ENCODE assay signal across 8 cellular contexts in the genomic region with DNA sequence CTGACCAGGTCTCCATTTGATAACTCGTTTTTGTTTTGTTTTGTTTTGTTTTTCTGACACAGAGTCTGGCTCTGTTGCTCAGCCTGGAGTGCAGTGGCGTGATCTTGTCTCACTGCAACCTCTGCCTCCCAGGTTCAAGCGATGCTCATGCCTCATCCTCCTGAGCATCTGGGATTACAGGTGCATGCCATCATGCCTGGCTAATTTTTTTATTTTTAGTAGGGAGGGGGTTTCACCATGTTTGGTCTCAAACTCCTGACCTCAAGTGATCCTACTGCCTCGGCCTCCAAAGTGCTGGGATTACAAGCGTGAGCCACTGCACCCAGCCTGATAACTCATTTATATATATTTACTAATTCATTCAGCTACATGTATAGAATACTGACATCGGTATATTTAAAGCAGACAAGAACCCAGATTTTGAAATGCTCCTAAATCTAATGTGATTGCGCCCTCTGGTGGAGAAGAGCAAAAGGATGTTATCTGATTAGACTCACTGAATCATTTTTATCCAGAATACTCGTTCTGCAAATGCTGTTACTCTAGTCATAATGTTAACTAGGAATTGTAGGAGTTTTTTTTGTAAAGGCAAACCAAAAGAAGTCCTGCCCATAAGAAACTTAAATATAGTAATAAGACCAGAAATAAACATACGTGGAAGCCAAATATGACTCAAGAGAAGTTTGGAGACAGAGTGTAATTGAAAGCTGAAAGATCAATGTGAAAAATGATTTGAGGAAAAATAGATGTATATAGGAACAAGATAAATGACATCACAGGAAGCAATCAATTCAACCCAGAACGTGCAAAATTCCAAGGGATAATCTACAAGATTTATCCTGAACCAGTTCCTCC. TPM values are rescaled to one million over a fixed set of nuclear protein-coding genes. Genes with fewer than 3 reads are reported as not detected.
DNase-seq lines count a peak whose midpoint lies in the region; ATAC-seq, FAIRE-seq and TF ChIP-seq lines count a peak whose summit lies in the region.

No MANE protein-coding gene starts in this region.

- no peaks in the 10 kb centered on the region for H3K79me2 ChIP-seq in OCI-LY7 (ENCODE audit: insufficient read depth, low read depth, low read length)
- H3K79me2 ChIP-seq in astrocyte (ENCODE audit: insufficient read depth, low read length) = no peaks in the 10 kb centered on the region

- peaks cover 11% of the 10 kb centered on the region for H3K27me3 Mint-ChIP-seq in astrocyte (ENCODE audit: low read depth, unreplicated experiment)
- peaks cover 71% of the 10 kb centered on the region for H3K27me3 Mint-ChIP-seq in stimulated activated naive CD8-positive, alpha-beta T cell treated with anti-CD3 and anti-CD28 coated beads, Interleukin-15, amount 100 ng/mL, for 72 hours

- H3K4ac ChIP-seq in IMR-90 (ENCODE audit: low read depth, low read length) = peak overlapping the region; percentile 33; the same call in 1 of the 2 replicates

- CTCF ChIA-PET in IMR-90 (lab: Yijun Ruan, JAX) (interaction anchor here (0.5 to 1.0 kb wide), 6 partner anchors 23 to 1714 kb away, joined by 3 to 4 read pairs (median 3); no protein-coding TSS in a partner anchor), OCI-LY7 (lab: Charles Lee; ENCODE audit: unreplicated experiment) (no interaction called here)

- H4K20me1 ChIP-seq in IMR-90 (ENCODE audit: insufficient read depth, low read length) (no peaks in the 10 kb centered on the region), OCI-LY7 (ENCODE audit: insufficient read depth, low read length) (no peaks in the 10 kb centered on the region), astrocyte (ENCODE audit: insufficient read depth, low read length) (no peaks in the 10 kb centered on the region)

- H3K79me1 ChIP-seq in IMR-90 (ENCODE audit: low read depth in 1 of 2, low read length in 2 of 2) = peaks cover 0 to 20% of the 10 kb centered on the region in 2 experiments; a peak in 2 of 4 replicates

- no peak overlapping the region for H3K27ac ChIP-seq in IMR-90 (ENCODE audit: insufficient read depth, low read length)
- no peak overlapping the region for H3K27ac ChIP-seq in OCI-LY7 (ENCODE audit: low read depth, low read length, poor library complexity, severe bottlenecking)
- no peak overlapping the region for H3K27ac ChIP-seq in astrocyte (ENCODE audit: low read depth, low read length)
- H3K27ac ChIP-seq in kidney (ENCODE audit: low read depth in 2 of 2, low read length in 2 of 2) = no peak overlapping the region

- in situ Hi-C loops in IMR-90 (cut with MboI; ENCODE audit: low sequenced_read_pairs) = loop anchor here (5.0 to 10.0 kb wide), 4 partner anchors 1124 to 1536 kb away; no protein-coding TSS in a partner anchor

- H3K27me3 ChIP-seq in IMR-90 (ENCODE audit: control insufficient read depth, insufficient read depth, low read length) (no peaks in the 10 kb centered on the region), astrocyte (ENCODE audit: insufficient read depth, low read length) (peaks cover 5% of the 10 kb centered on the region)

- H3K9me3 ChIP-seq in IMR-90 (ENCODE audit: control insufficient read depth, insufficient read depth, low read length) = no peaks in the 10 kb centered on the region
- no peaks in the 10 kb centered on the region for H3K9me3 ChIP-seq in OCI-LY7 (ENCODE audit: low read length)
- no peaks in the 10 kb centered on the region for H3K9me3 ChIP-seq in astrocyte (ENCODE audit: insufficient read depth, low read depth, low read length)
- H3K9me3 ChIP-seq in kidney (ENCODE audit: control insufficient read depth in 1 of 2, low read length in 2 of 2) = no peaks in the 10 kb centered on the region

- H3K9ac ChIP-seq in IMR-90 (ENCODE audit: low read depth, low read length) = no peak overlapping the region
- H3K9ac ChIP-seq in astrocyte (ENCODE audit: low read length) = no peak overlapping the region
- H3K9ac ChIP-seq in kidney (ENCODE audit: low read length in 2 of 2) = no peak overlapping the region

- no peaks in the 10 kb centered on the region for H3K36me3 Mint-ChIP-seq in astrocyte (ENCODE audit: low read depth, unreplicated experiment)

- 0 out of 3 replicates have a peak overlapping the region, but pooled peaks have one; percentile 36 for H2BK15ac ChIP-seq in IMR-90 (ENCODE audit: low read depth, low read length)

- no peak overlapping the region for H4K91ac ChIP-seq in IMR-90 (ENCODE audit: insufficient read depth, low read depth, low read length)

- DNase-seq in DMS53 (lab: John Stamatoyannopoulos, UW) = peak; percentile 90
- DNase-seq in IMR-90 = peak; percentile 79
- peak; percentile 79 for DNase-seq in OCI-LY7 (ENCODE audit: low spot score)
- DNase-seq in astrocyte (ENCODE audit: low read depth) = peak; percentile 37
- DNase-seq in kidney = no peak
- DNase-seq in stimulated activated naive CD8-positive, alpha-beta T cell treated with anti-CD3 and anti-CD28 coated beads, Interleukin-15, amount 100 ng/mL, for 72 hours = peak; percentile 33 to 45

- peak; percentile 80 for TF ChIP-seq CTCF in IMR-90 (conservative IDR thresholded peaks at IDR 0.05; ENCODE audit: low read depth, low read length)
- TF ChIP-seq CTCF in OCI-LY7 (conservative IDR thresholded peaks at IDR 0.05; ENCODE audit: low read length) = peak; percentile 94
- peak; percentile 81 for TF ChIP-seq CTCF in astrocyte (IDR thresholded peaks at IDR 0.05; ENCODE audit: insufficient read depth, low read depth, low read length)
- TF ChIP-seq CTCF in kidney (IDR thresholded peaks at IDR 0.05; ENCODE audit: borderline replicate concordance, extremely low read depth, insufficient read depth) = peak; percentile 77

- H2AK5ac ChIP-seq in IMR-90 (ENCODE audit: low read depth, low read length) = peak overlapping the region; percentile 72

- H2BK20ac ChIP-seq in IMR-90 (ENCODE audit: low read depth, low read length) = no peak overlapping the region

- H2AFZ ChIP-seq in IMR-90 (replicated peaks; ENCODE audit: low read length, poor library complexity) (no peak overlapping the region), OCI-LY7 (ENCODE audit: low read length) (peak overlapping the region; percentile 23; the same call in 1 of the 2 replicates), astrocyte (ENCODE audit: low read depth, low read length) (no peak overlapping the region)

- H3K4me1 ChIP-seq in IMR-90 (ENCODE audit: control insufficient read depth, insufficient read depth, low read length) = peaks cover 15% of the 10 kb centered on the region
- no peaks in the 10 kb centered on the region for H3K4me1 ChIP-seq in OCI-LY7 (ENCODE audit: insufficient read depth, low read length, poor library complexity, severe bottlenecking)
- H3K4me1 ChIP-seq in astrocyte (ENCODE audit: insufficient read depth, low read length) = peaks cover 23% of the 10 kb centered on the region
- peaks cover 8 to 10% of the 10 kb centered on the region in 2 donors for H3K4me1 ChIP-seq in kidney (ENCODE audit: control insufficient read depth in 1 of 2, insufficient read depth in 1 of 2, low read depth in 1 of 2, low read length in 2 of 2)

- H3K4me1 Mint-ChIP-seq in astrocyte (ENCODE audit: low read depth, unreplicated experiment) = peaks cover 11% of the 10 kb centered on the region
- peaks cover 32% of the 10 kb centered on the region for H3K4me1 Mint-ChIP-seq in stimulated activated naive CD8-positive, alpha-beta T cell treated with anti-CD3 and anti-CD28 coated beads, Interleukin-15, amount 100 ng/mL, for 72 hours

- H3K36me3 ChIP-seq in IMR-90 (ENCODE audit: control insufficient read depth, insufficient read depth, low read length) (no peaks in the 10 kb centered on the region), OCI-LY7 (ENCODE audit: insufficient read depth, low read length) (no peaks in the 10 kb centered on the region), astrocyte (ENCODE audit: insufficient read depth, low read length) (no peaks in the 10 kb centered on the region), kidney (ENCODE audit: control insufficient read depth in 1 of 2, insufficient read depth in 2 of 2, low read length in 2 of 2) (no peaks in the 10 kb centered on the region)

- no peak overlapping the region for H3K4me3 ChIP-seq in IMR-90 (ENCODE audit: insufficient read depth, low read depth, low read length)
- H3K4me3 ChIP-seq in OCI-LY7 (ENCODE audit: low read depth, low read length, poor library complexity, severe bottlenecking) = no peak overlapping the region
- H3K4me3 ChIP-seq in astrocyte (ENCODE audit: insufficient read depth, low read depth, low read length) = no peak overlapping the region
- H3K4me3 ChIP-seq in kidney (ENCODE audit: low read length in 2 of 2) = no peak overlapping the region

- H3K14ac ChIP-seq in IMR-90 (replicated peaks; ENCODE audit: low read depth, low read length) = no peak overlapping the region

- H2BK5ac ChIP-seq in IMR-90 (ENCODE audit: low read depth, low read length, poor library complexity, severe bottlenecking) = no peak overlapping the region

- H3K4me3 Mint-ChIP-seq in astrocyte (ENCODE audit: unreplicated experiment) = no peak overlapping the region
- H3K4me3 Mint-ChIP-seq in stimulated activated naive CD8-positive, alpha-beta T cell treated with anti-CD3 and anti-CD28 coated beads, Interleukin-15, amount 100 ng/mL, for 72 hours = no peak overlapping the region

- POLR2A ChIA-PET in IMR-90 (lab: Charles Lee; ENCODE audit: unreplicated experiment) = no interaction called here
- POLR2A ChIA-PET in OCI-LY7 (lab: Charles Lee) = interaction anchor here (0.6 to 1.4 kb wide), 4 partner anchors 8 to 1579 kb away, joined by 3 to 7 read pairs (median 4); no protein-coding TSS in a partner anchor

- peak; percentile 70 for TF ChIP-seq RAD21 in IMR-90 (IDR thresholded peaks at IDR 0.05; ENCODE audit: low read length)

- H3K9me1 ChIP-seq in IMR-90 (ENCODE audit: insufficient read depth, low read length) = no peaks in the 10 kb centered on the region

- H4K8ac ChIP-seq in IMR-90 (ENCODE audit: low read depth in 2 of 2, low read length in 2 of 2) = no peak overlapping the region

- no peaks in the 10 kb centered on the region for H3K9me3 Mint-ChIP-seq in astrocyte (ENCODE audit: unreplicated experiment)
- H3K9me3 Mint-ChIP-seq in stimulated activated naive CD8-positive, alpha-beta T cell treated with anti-CD3 and anti-CD28 coated beads, Interleukin-15, amount 100 ng/mL, for 72 hours = no peaks in the 10 kb centered on the region

- no peak overlapping the region for H4K5ac ChIP-seq in IMR-90 (ENCODE audit: low read depth, low read length)

- dilution Hi-C loops in IMR-90 (cut with HindIII; ENCODE audit: low sequenced_read_pairs, unreplicated experiment) = no loop called here

- no peak for ATAC-seq in IMR-90 (ENCODE audit: low read depth)
- no peak for ATAC-seq in stimulated activated naive CD8-positive, alpha-beta T cell treated with anti-CD3 and anti-CD28 coated beads, Interleukin-15, amount 100 ng/mL, for 72 hours
- no peak for ATAC-seq in GM18861 (IDR thresholded peaks at IDR 0.05; ENCODE audit: unreplicated experiment)
- ATAC-seq in HG02885 (IDR thresholded peaks at IDR 0.05; ENCODE audit: poor library complexity, unreplicated experiment) = no peak

- TF ChIP-seq POLR2A in IMR-90 (IDR thresholded peaks at IDR 0.05; ENCODE audit: low read depth, low read length) = no peak

- no peak overlapping the region for H3K56ac ChIP-seq in IMR-90 (ENCODE audit: extremely low read depth, insufficient read depth, low read length)

- H2BK120ac ChIP-seq in IMR-90 (ENCODE audit: low read depth, low read length) = no peak overlapping the region

- no peak for FAIRE-seq in astrocyte (lab: Jason Lieb, UNC)
- FAIRE-seq in kidney (lab: Jason Lieb, UNC) = peak; percentile 85

- H3K23ac ChIP-seq in IMR-90 (ENCODE audit: low read depth, low read length) = no peak overlapping the region

- no peak overlapping the region for H2AK9ac ChIP-seq in IMR-90 (replicated peaks; ENCODE audit: low read depth, low read length, poor library complexity)

- WGBS in IMR-90 (ENCODE audit: extremely low coverage in 2 of 2, insufficient read length in 1 of 2), 2 experiments = 20% methylated on average over 1 of the region's 10 CpGs; no CpG with 5 or more reads in 1 of the 2 experiments

- intact Hi-C loops in IMR-90 (cut with micrococcal nuclease) (loop anchor here (1.0 kb wide), 3 partner anchors 19 to 1536 kb away; no protein-coding TSS in a partner anchor), OCI-LY7 (cut with micrococcal nuclease; ENCODE audit: unreplicated experiment) (no loop called here), kidney (cut with DNase I) (loop anchor here (10.0 kb wide), 1 partner anchor 1126 kb away; no protein-coding TSS in a partner anchor)

- H3K18ac ChIP-seq in IMR-90 (ENCODE audit: low read depth, low read length) = no peak overlapping the region

- BruUV-seq in IMR-90 (replicated peaks; lab: Mats Ljungman, UMichigan) (no TSS peak), OCI-LY7 (replicated peaks; lab: Mats Ljungman, UMichigan) (no TSS peak)

- H3K4me2 ChIP-seq in IMR-90 (ENCODE audit: low read depth, low read length) (no peak overlapping the region; the same call in 1 of the 2 replicates), OCI-LY7 (ENCODE audit: low read length) (peak overlapping the region; percentile 40), astrocyte (ENCODE audit: low read length) (no peak overlapping the region)

- no peak overlapping the region for H3K27ac Mint-ChIP-seq in astrocyte (ENCODE audit: unreplicated experiment)
- H3K27ac Mint-ChIP-seq in stimulated activated naive CD8-positive, alpha-beta T cell treated with anti-CD3 and anti-CD28 coated beads, Interleukin-15, amount 100 ng/mL, for 72 hours = no peak overlapping the region

- no peaks in the 10 kb centered on the region for H3K9me2 ChIP-seq in OCI-LY7 (ENCODE audit: insufficient read depth, low read length)

RNA-seq across cellular contexts. Expression of a gene that starts 5.3 kb away (rescaled TPM):
- total RNA-seq in IMR-90 (2012; rRNA removed) (452 and 502 TPM in 2 replicates), OCI-LY7 (2022) (not detected in 2 replicates), astrocyte (106 and 202 TPM in 2 replicates), kidney (28.3 TPM)
- polyA plus RNA-seq in IMR-90 (2012; rRNA removed) (307 and 350 TPM in 2 replicates), kidney (ENCODE audit: insufficient read depth, low read depth, low replicate concordance) (12.3 TPM)
- polyA plus RNA-seq in IMR-90 (2012; cell fraction: cytosol; rRNA removed) = 147 and 190 TPM in 2 replicates
- 157 and 467 TPM in 2 replicates for polyA plus RNA-seq in IMR-90 (2012; cell fraction: nucleus; rRNA removed; ENCODE audit: low replicate concordance)
- not detected in 2 replicates for total RNA-seq in OCI-LY7 (2014; rRNA removed; shearing (Covaris generic))

RNA-seq across cellular contexts. Expression of a gene that starts 32.5 kb away (rescaled TPM):
- total RNA-seq in IMR-90 (2012; rRNA removed) = 85.8 and 776 TPM in 2 replicates
- polyA plus RNA-seq in IMR-90 (2012; rRNA removed) = 174 and 185 TPM in 2 replicates
- polyA plus RNA-seq in IMR-90 (2012; cell fraction: cytosol; rRNA removed) = 360 and 1,161 TPM in 2 replicates
- 39.2 and 183 TPM in 2 replicates for polyA plus RNA-seq in IMR-90 (2012; cell fraction: nucleus; rRNA removed; ENCODE audit: low replicate concordance)
- 133 and 210 TPM in 2 replicates for total RNA-seq in OCI-LY7 (2014; rRNA removed; shearing (Covaris generic))
- 403 and 421 TPM in 2 replicates for total RNA-seq in OCI-LY7 (2022)
- 429 and 463 TPM in 2 replicates for total RNA-seq in astrocyte
- total RNA-seq in kidney = 315 TPM
- polyA plus RNA-seq in kidney (ENCODE audit: insufficient read depth, low read depth, low replicate concordance) = 812 TPM

Comparison
In these comparisons a context has a peak if more than half of its experiments do, and no peak if none do; other contexts are left out.
1. RNA of a gene that starts 5.3 kb away (total RNA-seq): 452 to 502 TPM in IMR-90, 106 to 202 TPM in astrocyte and 28.3 TPM in kidney (single experiment); not detected in OCI-LY7; every median in the first group is over 10 times any median in the second.
2. Peak in every context shown above with its lines, with median percentiles within 50 percentile points of each other: CTCF ChIP-seq.